Comparison of ENCODE assay signal across 7 cellular contexts in the genomic region with DNA sequence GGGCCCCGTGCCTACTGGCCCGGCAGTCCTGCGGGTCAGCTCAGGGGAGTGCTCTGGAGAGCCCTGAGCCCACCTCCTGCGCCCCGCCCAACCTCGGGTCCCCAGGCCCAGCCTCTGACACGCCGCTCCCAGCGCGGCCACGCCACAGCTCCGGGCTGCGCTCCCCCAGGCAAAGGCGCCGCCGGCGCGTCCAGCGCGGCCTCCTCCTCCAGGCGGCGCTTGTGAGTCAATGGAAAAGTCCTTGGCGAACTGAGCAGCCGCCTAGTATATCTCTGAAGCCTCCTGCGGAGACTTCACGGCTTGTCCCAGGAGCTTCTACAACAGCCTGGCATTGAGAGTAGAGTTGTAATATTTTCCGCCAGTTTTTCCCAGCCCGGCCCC. TPM values are rescaled to one million over a fixed set of nuclear protein-coding genes. Genes with fewer than 3 reads are reported as not detected.
DNase-seq lines count a peak whose midpoint lies in the region; ATAC-seq and TF ChIP-seq lines count a peak whose summit lies in the region.

No MANE protein-coding gene starts in this region.

- H3K27me3 Mint-ChIP-seq in chondrocyte (ENCODE audit: low read depth) = peaks cover 45% of the 10 kb centered on the region

- no peak overlapping the region for H3K4me3 ChIP-seq in KMS-11 (IDR thresholded peaks at IDR 0.05; ENCODE audit: insufficient read depth, low read depth, low read length)
- peak overlapping the region; percentile 30 for H3K4me3 ChIP-seq in kidney epithelial cell (ENCODE audit: low read depth, low read length)

- no peaks in the 10 kb centered on the region for H3K4me1 ChIP-seq in KMS-11 (ENCODE audit: low read depth, poor library complexity, severe bottlenecking)

- no peaks in the 10 kb centered on the region for H3K9me3 Mint-ChIP-seq in chondrocyte (ENCODE audit: low read depth)

- no peak overlapping the region for H3K4me2 ChIP-seq in KMS-11

- TF ChIP-seq POLR2A in GM18505 (IDR thresholded peaks at IDR 0.05; ENCODE audit: borderline replicate concordance, extremely low read depth, insufficient read depth, insufficient read length) = no peak

- no peak overlapping the region for H3K27ac Mint-ChIP-seq in chondrocyte (ENCODE audit: unreplicated experiment)

- no peaks in the 10 kb centered on the region for H3K79me2 ChIP-seq in KMS-11 (ENCODE audit: insufficient read depth, low read depth)

- no peak overlapping the region for H3K9ac ChIP-seq in KMS-11

- peak overlapping the region; percentile 47 for H2AFZ ChIP-seq in KMS-11 (ENCODE audit: low read depth)

- H3K27me3 ChIP-seq in KMS-11 (ENCODE audit: insufficient read depth, low read depth) (no peaks in the 10 kb centered on the region), kidney epithelial cell (ENCODE audit: control insufficient read depth, insufficient read depth, low read length) (peaks cover 45% of the 10 kb centered on the region)

- peaks cover 7% of the 10 kb centered on the region for H3K4me1 Mint-ChIP-seq in chondrocyte (ENCODE audit: low read depth)

- H4K20me1 ChIP-seq in KMS-11 (ENCODE audit: insufficient read depth) = no peaks in the 10 kb centered on the region

- peak overlapping the region; percentile 75 for H3K4me3 Mint-ChIP-seq in chondrocyte (ENCODE audit: unreplicated experiment)

- peak; percentile 44 for TF ChIP-seq CTCF in KMS-11 (conservative IDR thresholded peaks at IDR 0.05; ENCODE audit: low read depth, low read length)
- TF ChIP-seq CTCF in chondrocyte (IDR thresholded peaks at IDR 0.05) = peak; percentile 93
- peak; percentile 80 for TF ChIP-seq CTCF in kidney epithelial cell (IDR thresholded peaks at IDR 0.05; ENCODE audit: insufficient read depth, low read length, poor library complexity, severe bottlenecking)

- DNase-seq in activated CD4-positive, CD25-positive, alpha-beta regulatory T cell treated with anti-CD3 and anti-CD28 coated beads, Interleukin-2, amount 50 U/mL, for 72 hours = peak; percentile 79
- no peak for DNase-seq in chondrocyte (ENCODE audit: low spot score)
- DNase-seq in kidney epithelial cell (ENCODE audit: low read depth) = peak; percentile 7
- DNase-seq in stimulated activated CD4-positive, alpha-beta T cell treated with anti-CD3 and anti-CD28 coated beads, Interleukin-15, amount 100 ng/mL, for 1 hour (ENCODE audit: low read depth in 1 of 2, low spot score in 1 of 2) = peak; percentile 34 to 73

- H3K27ac ChIP-seq in KMS-11 = no peak overlapping the region

- no peaks in the 10 kb centered on the region for H3K36me3 Mint-ChIP-seq in chondrocyte (ENCODE audit: low read depth)

- ATAC-seq in GM18498 (IDR thresholded peaks at IDR 0.05; ENCODE audit: unreplicated experiment) (peak; percentile 59), GM18505 (IDR thresholded peaks at IDR 0.05; ENCODE audit: unreplicated experiment) (no peak)

- no peaks in the 10 kb centered on the region for H3K36me3 ChIP-seq in KMS-11 (ENCODE audit: insufficient read depth)
- H3K36me3 ChIP-seq in kidney epithelial cell (ENCODE audit: control insufficient read depth, insufficient read depth, low read length) = no peaks in the 10 kb centered on the region

RNA-seq across cellular contexts. Expression of a gene that starts 29.5 kb away (rescaled TPM):
- total RNA-seq in chondrocyte (13.9 to 19.3 TPM (median 14.1 TPM) in 3 replicates), kidney epithelial cell (21.9 and 23.2 TPM in 2 replicates)
